In the genomic region with DNA sequence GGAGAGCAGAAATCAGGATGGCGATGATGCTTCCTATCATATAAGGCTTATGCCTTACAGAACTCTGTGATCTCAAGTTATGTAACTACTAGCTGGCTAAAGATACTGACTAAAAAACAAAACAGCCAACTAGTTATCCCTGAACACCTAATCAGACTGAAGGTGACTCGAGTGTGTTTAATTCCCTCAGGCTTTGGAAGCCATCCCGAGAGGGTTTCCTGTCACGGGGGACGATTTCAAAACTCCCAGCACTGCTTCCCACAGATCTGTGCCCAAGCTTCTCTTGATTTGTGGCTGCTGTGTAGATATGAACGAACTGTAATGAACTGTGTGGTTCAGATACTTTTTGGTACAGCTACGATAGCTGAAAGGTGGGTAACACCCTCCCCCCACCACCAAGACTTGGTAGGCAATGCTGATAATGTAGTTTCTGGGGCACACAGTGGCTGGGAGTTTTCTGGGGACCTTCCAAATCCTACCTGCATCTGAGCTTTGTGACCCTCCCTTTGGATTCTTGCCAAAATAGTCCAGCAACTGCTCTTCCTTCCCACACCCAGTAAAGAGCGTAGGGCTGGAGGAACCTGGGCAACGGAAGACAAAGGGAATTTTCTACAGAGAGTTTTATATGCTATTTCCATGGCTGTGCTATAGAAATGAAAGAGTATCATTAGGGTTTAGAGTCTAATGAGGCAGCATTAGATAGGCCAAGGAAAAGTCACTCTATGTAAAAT, we compare ENCODE assay signal across 11 cellular contexts.
DNase-seq lines count a peak whose midpoint lies in the region; ATAC-seq and TF ChIP-seq lines count a peak whose summit lies in the region.
"Had no signal": no experiment of that assay in that cellular context is flagged by ENCODE, and none has a peak within 500 bp of the region (broad histone marks: within the 10 kb centered on the region; RNA-seq: fewer than 3 reads in every experiment).

No MANE protein-coding gene starts in this region.

- intact Hi-C loops in esophagus muscularis mucosa (cut with DNase I), result no loop called here

- no peak for TF ChIP-seq RAD21 in neural cell (conservative IDR thresholded peaks at IDR 0.05)

- TF ChIP-seq POLR2A in esophagus muscularis mucosa (IDR thresholded peaks at IDR 0.05; ENCODE audit: low read depth), result no peak

- TF ChIP-seq EP300 in esophagus muscularis mucosa (IDR thresholded peaks at IDR 0.05), result no peak
- no peak for TF ChIP-seq EP300 in neural cell (conservative IDR thresholded peaks at IDR 0.05; ENCODE audit: poor library complexity, severe bottlenecking)

- H3K9me3 ChIP-seq in esophagus muscularis mucosa (peaks cover 0 to 9% (median 4%) of the 10 kb centered on the region in 4 donors), neural cell (ENCODE audit: low read length) (no peaks in the 10 kb centered on the region)

- H3K4me3 ChIP-seq in esophagus muscularis mucosa (peak overlapping the region in 2 of 4 donors; percentile 11 to 19), neural cell (ENCODE audit: low read length) (no peak overlapping the region)

- H4K20me1 ChIP-seq in neural cell (ENCODE audit: insufficient read depth), result no peaks in the 10 kb centered on the region

- H2AFZ ChIP-seq in neural cell (ENCODE audit: low read depth, low read length), result no peak overlapping the region

- no peak overlapping the region for H3K4me2 ChIP-seq in neural cell (ENCODE audit: low read length)

- WGBS in esophagus muscularis mucosa, result 26% methylated on average over 6 of the region's 9 CpGs

- no peaks in the 10 kb centered on the region for H3K9me2 ChIP-seq in neural cell (ENCODE audit: insufficient read depth, low read length)

- H3K27me3 ChIP-seq in esophagus muscularis mucosa, result no peaks in the 10 kb centered on the region
- H3K27me3 ChIP-seq in neural cell (ENCODE audit: insufficient read depth, low read depth, low read length), result no peaks in the 10 kb centered on the region

- no peaks in the 10 kb centered on the region for H3K36me3 ChIP-seq in esophagus muscularis mucosa
- H3K36me3 ChIP-seq in neural cell (ENCODE audit: insufficient read depth, low read length), result no peaks in the 10 kb centered on the region

- H3K79me2 ChIP-seq in neural cell (replicated peaks; ENCODE audit: insufficient read depth, low read length), result peaks cover 13% of the 10 kb centered on the region

- TF ChIP-seq CTCF in esophagus muscularis mucosa (IDR thresholded peaks at IDR 0.05) (no peak), neural cell (IDR thresholded peaks at IDR 0.05; ENCODE audit: poor library complexity, severe bottlenecking) (no peak)

- ATAC-seq in HG03095 (IDR thresholded peaks at IDR 0.05; ENCODE audit: unreplicated experiment) (no peak), GM21528 (IDR thresholded peaks at IDR 0.05; ENCODE audit: low FRiP score, unreplicated experiment) (no peak), HG02981 (IDR thresholded peaks at IDR 0.05; ENCODE audit: unreplicated experiment) (no peak)
- ATAC-seq: Panc1 had no signal

- H3K27ac ChIP-seq in esophagus muscularis mucosa (replicated peaks in 1 of 4), result peak overlapping the region; percentile 68 to 78 (median 74)
- H3K27ac ChIP-seq in neural cell (ENCODE audit: low read length), result peak overlapping the region; percentile 76

- H3K9ac ChIP-seq in neural cell (ENCODE audit: low read length), result no peak overlapping the region

- no peaks in the 10 kb centered on the region for H3F3A ChIP-seq in neural cell (ENCODE audit: insufficient read depth, low read length, poor library complexity, severe bottlenecking)

- H3K4me1 ChIP-seq in esophagus muscularis mucosa, result peaks cover 34 to 43% (median 36%) of the 10 kb centered on the region in 4 donors

- DNase-seq in COLO668 (lab: John Stamatoyannopoulos, UW; ENCODE audit: unreplicated experiment) (peak; percentile 25), NCI-H226 (peak; percentile 15), esophagus muscularis mucosa (ENCODE audit: extremely low spot score) (no peak)
- no peak for DNase-seq in stimulated activated CD4-positive, alpha-beta T cell treated with anti-CD3 and anti-CD28 coated beads, Interleukin-1b, Interleukin-23, amount 100 ng/mL, for 48 hours
- DNase-seq: activated T-cell treated with anti-CD3 and anti-CD28 coated beads for 4 hours; stimulated activated naive CD4-positive, alpha-beta T cell treated with Interleukin-2 at 50 U/mL for 16 hours had no signal

TF ChIP-seq in neural cell, 6 proteins besides CTCF, POLR2A, EP300 and RAD21:
- TF ChIP-seq MXI1 (conservative IDR thresholded peaks at IDR 0.05; ENCODE audit: poor library complexity, severe bottlenecking) (no peak), TAF1 (IDR thresholded peaks at IDR 0.05; ENCODE audit: low read depth) (no peak), SMC3 (conservative IDR thresholded peaks at IDR 0.05; ENCODE audit: poor library complexity) (no peak), POLR2AphosphoS5 (IDR thresholded peaks at IDR 0.05) (no peak), EZH2 (IDR thresholded peaks at IDR 0.05; ENCODE audit: borderline replicate concordance, insufficient read depth, low read length, poor library complexity, severe bottlenecking) (no peak)
- TF ChIP-seq, protein P1, sequence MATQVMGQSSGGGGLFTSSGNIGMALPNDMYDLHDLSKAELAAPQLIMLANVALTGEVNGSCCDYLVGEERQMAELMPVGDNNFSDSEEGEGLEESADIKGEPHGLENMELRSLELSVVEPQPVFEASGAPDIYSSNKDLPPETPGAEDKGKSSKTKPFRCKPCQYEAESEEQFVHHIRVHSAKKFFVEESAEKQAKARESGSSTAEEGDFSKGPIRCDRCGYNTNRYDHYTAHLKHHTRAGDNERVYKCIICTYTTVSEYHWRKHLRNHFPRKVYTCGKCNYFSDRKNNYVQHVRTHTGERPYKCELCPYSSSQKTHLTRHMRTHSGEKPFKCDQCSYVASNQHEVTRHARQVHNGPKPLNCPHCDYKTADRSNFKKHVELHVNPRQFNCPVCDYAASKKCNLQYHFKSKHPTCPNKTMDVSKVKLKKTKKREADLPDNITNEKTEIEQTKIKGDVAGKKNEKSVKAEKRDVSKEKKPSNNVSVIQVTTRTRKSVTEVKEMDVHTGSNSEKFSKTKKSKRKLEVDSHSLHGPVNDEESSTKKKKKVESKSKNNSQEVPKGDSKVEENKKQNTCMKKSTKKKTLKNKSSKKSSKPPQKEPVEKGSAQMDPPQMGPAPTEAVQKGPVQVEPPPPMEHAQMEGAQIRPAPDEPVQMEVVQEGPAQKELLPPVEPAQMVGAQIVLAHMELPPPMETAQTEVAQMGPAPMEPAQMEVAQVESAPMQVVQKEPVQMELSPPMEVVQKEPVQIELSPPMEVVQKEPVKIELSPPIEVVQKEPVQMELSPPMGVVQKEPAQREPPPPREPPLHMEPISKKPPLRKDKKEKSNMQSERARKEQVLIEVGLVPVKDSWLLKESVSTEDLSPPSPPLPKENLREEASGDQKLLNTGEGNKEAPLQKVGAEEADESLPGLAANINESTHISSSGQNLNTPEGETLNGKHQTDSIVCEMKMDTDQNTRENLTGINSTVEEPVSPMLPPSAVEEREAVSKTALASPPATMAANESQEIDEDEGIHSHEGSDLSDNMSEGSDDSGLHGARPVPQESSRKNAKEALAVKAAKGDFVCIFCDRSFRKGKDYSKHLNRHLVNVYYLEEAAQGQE (IDR thresholded peaks at IDR 0.05; ENCODE audit: borderline replicate concordance), result no peak

Comparison
In these comparisons a context has a peak if more than half of its experiments do, and no peak if none do; other contexts are left out.
1. DNase-seq: peak in COLO668 (single experiment) and NCI-H226 (single experiment); none in esophagus muscularis mucosa (single experiment) and stimulated activated CD4-positive, alpha-beta T cell treated with anti-CD3 and anti-CD28 coated beads, Interleukin-1b, Interleukin-23, amount 100 ng/mL, for 48 hours (single experiment).